Comparison of ENCODE assay signal across 14 cellular contexts in genomic region chr13:44088911-44089851, GRCh38.
DNase-seq lines count a peak whose midpoint lies in the region; ATAC-seq and TF ChIP-seq lines count a peak whose summit lies in the region.
"Had no signal": no experiment of that assay in that cellular context is flagged by ENCODE, and none has a peak within 500 bp of the region (broad histone marks: within the 10 kb centered on the region; RNA-seq: fewer than 3 reads in every experiment).

No MANE protein-coding gene starts in this region.

- no peak overlapping the region for H2AFZ ChIP-seq in mesenchymal stem cell (ENCODE audit: low read depth, low read length)

- no peak overlapping the region for H3K14ac ChIP-seq in mesenchymal stem cell (ENCODE audit: low read length in 2 of 2)

- TF ChIP-seq CTCF in AG09309 (IDR thresholded peaks at IDR 0.05; ENCODE audit: control insufficient read depth, insufficient read depth, low read depth, low read length, missing control alignments) (no peak), GM12865 (IDR thresholded peaks at IDR 0.05; ENCODE audit: insufficient read depth, low read depth, low read length, missing control alignments) (no peak)

- peaks cover 8 to 9% of the 10 kb centered on the region in 2 donors for H3K27me3 Mint-ChIP-seq in T-cell

- ATAC-seq in T-cell (replicated peaks in 1 of 4) (peak in 3 of 4 experiments; percentile 27 to 75 (median 55)), GM19328 (IDR thresholded peaks at IDR 0.05; ENCODE audit: unreplicated experiment) (no peak)

- WGBS in mesenchymal stem cell: 92% methylated on average over 6 of the region's 6 CpGs

- CTCF ChIA-PET in T-cell (lab: Charles Lee): no interaction called here

- H3K4me3 ChIP-seq in AG09309 (ENCODE audit: control insufficient read depth, low read depth, low read length) (no peak overlapping the region), GM12865 (ENCODE audit: low read depth, low read length) (no peak overlapping the region), mesenchymal stem cell (ENCODE audit: insufficient read depth in 1 of 2, low read depth in 1 of 2, low read length in 2 of 2) (no peak overlapping the region)
- H3K4me3 ChIP-seq: lung, skin epidermis had no signal

- no peaks in the 10 kb centered on the region for H3K79me1 ChIP-seq in mesenchymal stem cell (replicated peaks; ENCODE audit: low read length, poor library complexity, severe bottlenecking)

- no peak overlapping the region for H2BK5ac ChIP-seq in mesenchymal stem cell (ENCODE audit: low read depth, low read length, poor library complexity, severe bottlenecking)

- H3K23ac ChIP-seq in mesenchymal stem cell (ENCODE audit: low read length in 2 of 2): no peak overlapping the region

- no peak overlapping the region for H3K27ac ChIP-seq in mesenchymal stem cell (ENCODE audit: low read length, poor library complexity, severe bottlenecking)
- H3K27ac ChIP-seq in caudate nucleus (ENCODE audit: low read depth, low read length): no peak overlapping the region
- H3K27ac ChIP-seq: skin epidermis had no signal

- no peak overlapping the region for H3K4me2 ChIP-seq in mesenchymal stem cell (ENCODE audit: low read length, poor library complexity, severe bottlenecking)

- H4K91ac ChIP-seq in mesenchymal stem cell (ENCODE audit: low read length): no peak overlapping the region

- H3K27ac Mint-ChIP-seq in T-cell: peak overlapping the region in 1 of 2 donors; percentile 54

- DNase-seq in AG09309 (ENCODE audit: low read depth) (peak; percentile 21), GM12865 (ENCODE audit: low read depth) (peak; percentile 58), T-cell (peak in 1 of 34 experiments; percentile 6), mesenchymal stem cell (peak; percentile 17), caudate nucleus (lab: John Stamatoyannopoulos, UW) (no peak), globus pallidus (ENCODE audit: low spot score) (no peak), GOT3 (lab: John Stamatoyannopoulos, UW) (no peak)
- DNase-seq: activated CD8-positive, alpha-beta memory T cell treated with anti-CD3 and anti-CD28 coated beads, Interleukin-2, amount 50 U/mL, for 48 hours; effector CD4-positive, alpha-beta T cell; NCI-H1048; occipital lobe had no signal

- POLR2A ChIA-PET in T-cell (lab: Charles Lee): no interaction called here

- no peak overlapping the region for H3K18ac ChIP-seq in mesenchymal stem cell (ENCODE audit: low read depth in 1 of 2, low read length in 2 of 2)

- no peak overlapping the region for H4K8ac ChIP-seq in mesenchymal stem cell (ENCODE audit: low read length)

- no peaks in the 10 kb centered on the region for H3K27me3 ChIP-seq in mesenchymal stem cell (ENCODE audit: control insufficient read depth in 1 of 2, insufficient read depth in 1 of 2, low read length in 2 of 2)

- H3K36me3 ChIP-seq in mesenchymal stem cell (ENCODE audit: control insufficient read depth in 1 of 2, insufficient read depth in 2 of 2, low read depth in 1 of 2, low read length in 2 of 2): no peaks in the 10 kb centered on the region

- H2BK15ac ChIP-seq in mesenchymal stem cell (ENCODE audit: low read depth, poor library complexity, severe bottlenecking): no peak overlapping the region

- H3K4me1 ChIP-seq in mesenchymal stem cell (ENCODE audit: control insufficient read depth, insufficient read depth, low read depth, low read length): no peaks in the 10 kb centered on the region

- H2AK5ac ChIP-seq in mesenchymal stem cell (ENCODE audit: low read length, severe bottlenecking): no peak overlapping the region

- peaks cover 0 to 5% (median 0%) of the 10 kb centered on the region in 3 donors for H3K9me3 Mint-ChIP-seq in T-cell

- peaks cover 9% of the 10 kb centered on the region for H3K9me3 ChIP-seq in mesenchymal stem cell (ENCODE audit: control insufficient read depth, low read length)

- no peak overlapping the region for H3K4ac ChIP-seq in mesenchymal stem cell (ENCODE audit: low read depth in 1 of 2, low read length in 2 of 2)

- H3K4me3 Mint-ChIP-seq in T-cell: no peak overlapping the region

- no peak overlapping the region for H2BK12ac ChIP-seq in mesenchymal stem cell (ENCODE audit: low read length in 2 of 2)

- H3K36me3 Mint-ChIP-seq in T-cell: no peaks in the 10 kb centered on the region

- H3K9ac ChIP-seq in mesenchymal stem cell (ENCODE audit: low read length): no peak overlapping the region

- peaks cover 11 to 17% (median 17%) of the 10 kb centered on the region in 3 donors for H3K4me1 Mint-ChIP-seq in T-cell

- no peak overlapping the region for H2BK120ac ChIP-seq in mesenchymal stem cell (ENCODE audit: low read depth, low read length)

Comparison
In these comparisons a context has a peak if more than half of its experiments do, and no peak if none do; other contexts are left out.
1. DNase-seq: peak in AG09309 (single experiment), GM12865 (single experiment) and mesenchymal stem cell (single experiment); none in caudate nucleus (0 of 61), globus pallidus (single experiment) and GOT3 (single experiment).